ENCODE assay signal across 21 cellular contexts in the genomic region with DNA sequence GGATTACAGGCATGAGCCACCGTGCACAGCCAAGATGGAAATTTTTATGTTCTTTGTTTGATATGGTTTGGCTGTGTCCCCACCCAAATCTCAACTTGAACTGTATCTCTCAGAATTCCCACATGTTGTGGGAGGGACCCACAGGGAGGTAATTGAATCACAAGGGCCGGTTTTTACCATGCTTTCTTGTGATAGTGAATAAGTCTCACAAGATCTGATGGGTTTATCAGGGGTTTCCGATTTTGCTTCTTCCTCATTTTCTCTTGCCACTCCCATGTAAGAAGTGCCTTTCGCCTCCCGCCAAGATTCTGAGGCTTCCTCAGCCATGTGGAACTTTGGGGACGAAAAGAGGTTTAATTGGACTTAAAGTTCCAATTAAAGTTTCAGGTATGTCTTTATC.
"Had no signal": no experiment of that assay in that cellular context is flagged by ENCODE, and none has a peak within 500 bp of the region (broad histone marks: within the 10 kb centered on the region; RNA-seq: fewer than 3 reads in every experiment).

No MANE protein-coding gene starts in this region.

- H2AFZ ChIP-seq: neural progenitor cell had no signal

- H3K9me3 Mint-ChIP-seq: activated naive CD8-positive, alpha-beta T cell treated with anti-CD3 and anti-CD28 coated beads, Interleukin-2, amount 50 U/mL, for 24 hours; activated T-helper 1 cell treated with anti-CD3 and anti-CD28 coated beads, Interleukin-12 subunit alpha, Interleukin-12 subunit beta, Interleukin-2, Interleukin-4 antibody, amounts not matched to agents 30 ng/mL and 10 ng/mL and 1 ng/mL, durations not matched to agents 14 hours and 24 hours and 36 hours; endodermal cell; naive B cell; neural progenitor cell had no signal

- H3K4me3 Mint-ChIP-seq: activated naive CD8-positive, alpha-beta T cell treated with anti-CD3 and anti-CD28 coated beads, Interleukin-2, amount 50 U/mL, for 24 hours; activated T-helper 1 cell treated with anti-CD3 and anti-CD28 coated beads, Interleukin-12 subunit alpha, Interleukin-12 subunit beta, Interleukin-2, Interleukin-4 antibody, amounts not matched to agents 30 ng/mL and 10 ng/mL and 1 ng/mL, durations not matched to agents 14 hours and 24 hours and 36 hours; endodermal cell; naive B cell; neural progenitor cell had no signal

- H3K4me1 ChIP-seq: neural progenitor cell, upper lobe of left lung had no signal

- DNase-seq: activated CD4-positive, alpha-beta T cell treated with anti-CD3 and anti-CD28 coated beads for 4 hours; activated CD4-positive, alpha-beta T cell treated with anti-CD3 and anti-CD28 coated beads, Interleukin-2, amount 50 U/mL, for 48 hours; activated CD4-positive, CD25-positive, alpha-beta regulatory T cell; activated CD8-positive, alpha-beta memory T cell treated with anti-CD3 and anti-CD28 coated beads, Interleukin-2, amount 50 U/mL, for 48 hours; activated gamma-delta T cell; activated naive CD4-positive, alpha-beta T cell treated with anti-CD3 and anti-CD28 coated beads, Interleukin-2, amount 50 U/mL, for 16 hours; activated naive CD8-positive, alpha-beta T cell treated with anti-CD3 and anti-CD28 coated beads, Interleukin-2, amount 50 U/mL, for 24 hours; cerebellar nuclear complex; endodermal cell; heart left ventricle; left colon; naive B cell; posterior cingulate gyrus; stimulated activated CD4-positive, alpha-beta T cell treated with anti-CD3 and anti-CD28 coated beads, Interleukin-4, amount 100 ng/mL, for 1 hour; stimulated activated naive CD4-positive, alpha-beta T cell treated with Interleukin-2 at 50 U/mL for 16 hours; upper lobe of left lung had no signal

- H3K9ac ChIP-seq: neural progenitor cell had no signal

- ATAC-seq: activated naive CD8-positive, alpha-beta T cell treated with anti-CD3 and anti-CD28 coated beads, Interleukin-2, amount 50 U/mL, for 24 hours; heart left ventricle; left colon had no signal

- H3K36me3 Mint-ChIP-seq: neural progenitor cell had no signal

- H3K9me3 ChIP-seq: thoracic aorta, upper lobe of left lung had no signal

- H3K4me2 ChIP-seq: neural progenitor cell had no signal

- H3K27me3 ChIP-seq: heart left ventricle, neural progenitor cell, upper lobe of left lung had no signal

- H3K27me3 Mint-ChIP-seq: activated naive CD8-positive, alpha-beta T cell treated with anti-CD3 and anti-CD28 coated beads, Interleukin-2, amount 50 U/mL, for 24 hours; naive B cell had no signal

- H3K4me3 ChIP-seq: coronary artery, heart left ventricle, neural progenitor cell, thoracic aorta, upper lobe of left lung had no signal

- H3K27ac ChIP-seq: coronary artery, epithelial cell of prostate, heart left ventricle, neural progenitor cell, thoracic aorta, upper lobe of left lung had no signal

- H3K4me1 Mint-ChIP-seq: activated naive CD8-positive, alpha-beta T cell treated with anti-CD3 and anti-CD28 coated beads, Interleukin-2, amount 50 U/mL, for 24 hours; endodermal cell; neural progenitor cell had no signal

- H3K27ac Mint-ChIP-seq: activated naive CD8-positive, alpha-beta T cell treated with anti-CD3 and anti-CD28 coated beads, Interleukin-2, amount 50 U/mL, for 24 hours; activated T-helper 1 cell treated with anti-CD3 and anti-CD28 coated beads, Interleukin-12 subunit alpha, Interleukin-12 subunit beta, Interleukin-2, Interleukin-4 antibody, amounts not matched to agents 30 ng/mL and 10 ng/mL and 1 ng/mL, durations not matched to agents 14 hours and 24 hours and 36 hours; endodermal cell; naive B cell; neural progenitor cell had no signal
